8 cellular contexts compared by ENCODE assay signal in genomic region chr16:75012380-75013081, GRCh38. TPM values are rescaled to one million over a fixed set of nuclear protein-coding genes. Genes with fewer than 3 reads are reported as not detected.
DNase-seq lines count a peak whose midpoint lies in the region; ATAC-seq and TF ChIP-seq lines count a peak whose summit lies in the region.

No MANE protein-coding gene starts in this region.

- H3K27me3 Mint-ChIP-seq in activated CD4-positive, alpha-beta memory T cell treated with anti-CD3 and anti-CD28 coated beads, Interleukin-2, amount 10 ng/mL, durations not matched to agents 7 days and 5 days: no peaks in the 10 kb centered on the region

- H3K4me3 Mint-ChIP-seq in activated CD4-positive, alpha-beta memory T cell treated with anti-CD3 and anti-CD28 coated beads, Interleukin-2, amount 10 ng/mL, durations not matched to agents 7 days and 5 days: peak overlapping the region; percentile 64

- peak overlapping the region; percentile 61 for H3K4me3 ChIP-seq in GM12865 (ENCODE audit: low read depth, low read length)

- H3K4me1 Mint-ChIP-seq in activated CD4-positive, alpha-beta memory T cell treated with anti-CD3 and anti-CD28 coated beads, Interleukin-2, amount 10 ng/mL, durations not matched to agents 7 days and 5 days: peaks cover 38% of the 10 kb centered on the region

- no peak for TF ChIP-seq CTCF in GM12865 (IDR thresholded peaks at IDR 0.05; ENCODE audit: insufficient read depth, low read depth, low read length, missing control alignments)

- DNase-seq in GM12865 (ENCODE audit: low read depth): peak; percentile 56
- DNase-seq in activated CD4-positive, alpha-beta memory T cell treated with anti-CD3 and anti-CD28 coated beads, Interleukin-2, amount 10 ng/mL, durations not matched to agents 7 days and 5 days: no peak
- peak; percentile 50 to 83 for DNase-seq in lung microvascular endothelial cell (ENCODE audit: low read depth in 2 of 2)
- no peak for DNase-seq in left lobe of liver (ENCODE audit: low spot score)
- no peak for DNase-seq in EL
- no peak for DNase-seq in NCI-H1092 treated with DMSO at 0.1 percent for 48 hours (lab: John Stamatoyannopoulos, UW)
- DNase-seq in DMS53 treated with DMSO at 0.1 percent for 48 hours (lab: John Stamatoyannopoulos, UW; ENCODE audit: unreplicated experiment): no peak

- CTCF ChIA-PET in activated CD4-positive, alpha-beta memory T cell treated with anti-CD3 and anti-CD28 coated beads, Interleukin-2, amount 10 ng/mL, durations not matched to agents 7 days and 5 days (lab: Charles Lee): interaction anchor here (0.6 to 6.2 kb wide), 6 partner anchors 11 to 149 kb away, joined by 3 to 62 read pairs (median 4); partner anchors contain the start of gene WDR59

- H3K36me3 Mint-ChIP-seq in activated CD4-positive, alpha-beta memory T cell treated with anti-CD3 and anti-CD28 coated beads, Interleukin-2, amount 10 ng/mL, durations not matched to agents 7 days and 5 days (ENCODE audit: low read depth): peaks cover 3% of the 10 kb centered on the region

- ATAC-seq in HG02610 (IDR thresholded peaks at IDR 0.05; ENCODE audit: unreplicated experiment): peak; percentile 13
- ATAC-seq in left lobe of liver: no peak

- no peaks in the 10 kb centered on the region for H3K9me3 Mint-ChIP-seq in activated CD4-positive, alpha-beta memory T cell treated with anti-CD3 and anti-CD28 coated beads, Interleukin-2, amount 10 ng/mL, durations not matched to agents 7 days and 5 days

- POLR2A ChIA-PET in activated CD4-positive, alpha-beta memory T cell treated with anti-CD3 and anti-CD28 coated beads, Interleukin-2, amount 10 ng/mL, durations not matched to agents 7 days and 5 days (lab: Charles Lee): interaction anchor here (0.7 to 4.1 kb wide), 8 partner anchors 14 to 312 kb away, joined by 3 to 23 read pairs (median 8); partner anchors contain the start of genes MLKL, WDR59 and ZNRF1

- peak overlapping the region; percentile 77 for H3K27ac Mint-ChIP-seq in activated CD4-positive, alpha-beta memory T cell treated with anti-CD3 and anti-CD28 coated beads, Interleukin-2, amount 10 ng/mL, durations not matched to agents 7 days and 5 days

RNA-seq across cellular contexts. Expression of gene ZNRF1, which starts 13.7 kb away (rescaled TPM):
- 10 to 100 TPM; 22.7 to 25.3 TPM for total RNA-seq in activated CD4-positive, alpha-beta memory T cell treated with anti-CD3 and anti-CD28 coated beads, Interleukin-2, amount 10 ng/mL, durations not matched to agents 7 days and 5 days
- total RNA-seq in lung microvascular endothelial cell (7.9 and 10.7 TPM in 2 replicates), left lobe of liver (14.0 TPM)

RNA-seq across cellular contexts. Expression of gene WDR59, which starts 27.6 kb away (rescaled TPM):
- 10 to 100 TPM; 67.1 to 72.3 TPM for total RNA-seq in activated CD4-positive, alpha-beta memory T cell treated with anti-CD3 and anti-CD28 coated beads, Interleukin-2, amount 10 ng/mL, durations not matched to agents 7 days and 5 days
- total RNA-seq in lung microvascular endothelial cell (10.0 and 11.5 TPM in 2 replicates), left lobe of liver (51.9 TPM)

Comparison
In these comparisons a context has a peak if more than half of its experiments do, and no peak if none do; other contexts are left out.
1. DNase-seq: peak in GM12865 (single experiment) and lung microvascular endothelial cell (2 of 2); none in activated CD4-positive, alpha-beta memory T cell treated with anti-CD3 and anti-CD28 coated beads, Interleukin-2, amount 10 ng/mL, durations not matched to agents 7 days and 5 days (single experiment), left lobe of liver (single experiment), EL (single experiment), NCI-H1092 treated with DMSO at 0.1 percent for 48 hours (single experiment) and DMS53 treated with DMSO at 0.1 percent for 48 hours (single experiment).